ENCODE assay signal across 9 cellular contexts in genomic region chr3:62318752-62319569, GRCh38. TPM values are rescaled to one million over a fixed set of nuclear protein-coding genes. Genes with fewer than 3 reads are reported as not detected.
A peak's percentile ranks its signal among the peaks of the same experiment; 100 is the strongest.
DNase-seq lines count a peak whose midpoint lies in the region; ATAC-seq and TF ChIP-seq lines count a peak whose summit lies in the region.
"Had no signal": no experiment of that assay in that cellular context is flagged by ENCODE, and none has a peak within 500 bp of the region (broad histone marks: within the 10 kb centered on the region; RNA-seq: fewer than 3 reads in every experiment).

No MANE protein-coding gene starts in this region.

- H3K4me3 ChIP-seq in ascending aorta (peak overlapping the region; percentile 58 to 82), right atrium auricular region (peak overlapping the region; percentile 66 to 67), prostate gland (peak overlapping the region; percentile 44 to 49), upper lobe of right lung (peak overlapping the region; percentile 57)

- 5% methylated on average over 60 of the region's 60 CpGs for WGBS in prostate gland

- H3K4me1 ChIP-seq in ascending aorta (peaks cover 3 to 4% of the 10 kb centered on the region in 2 donors), right atrium auricular region (peaks cover 0 to 5% of the 10 kb centered on the region in 2 donors), prostate gland (replicated peaks) (no peaks in the 10 kb centered on the region), upper lobe of right lung (peaks cover 4% of the 10 kb centered on the region)

- H3K27me3 ChIP-seq in ascending aorta (no peaks in the 10 kb centered on the region), right atrium auricular region (no peaks in the 10 kb centered on the region), prostate gland (replicated peaks; ENCODE audit: insufficient read depth) (no peaks in the 10 kb centered on the region), upper lobe of right lung (no peaks in the 10 kb centered on the region)

- no peaks in the 10 kb centered on the region for H3K9me3 ChIP-seq in ascending aorta
- H3K9me3 ChIP-seq in right atrium auricular region: no peaks in the 10 kb centered on the region
- H3K9me3 ChIP-seq in prostate gland: no peaks in the 10 kb centered on the region
- no peaks in the 10 kb centered on the region for H3K9me3 ChIP-seq in upper lobe of right lung

- intact Hi-C loops in ascending aorta (cut with DNase I) (no loop called here), prostate gland (cut with DNase I) (loop anchor here (10.0 kb wide), 1 partner anchor 124 kb away; no protein-coding TSS in a partner anchor), upper lobe of right lung (cut with DNase I) (no loop called here)

- no peak for TF ChIP-seq POLR2A in prostate gland (IDR thresholded peaks at IDR 0.05)

- TF ChIP-seq CTCF in ascending aorta (IDR thresholded peaks at IDR 0.05) (no peak), right atrium auricular region (IDR thresholded peaks at IDR 0.05) (no peak), prostate gland (IDR thresholded peaks at IDR 0.05) (no peak), upper lobe of right lung (IDR thresholded peaks at IDR 0.05) (no peak)

- DNase-seq in COR-L47 (lab: John Stamatoyannopoulos, UW) (peak; percentile 81), HuH-7.5 (ENCODE audit: low spot score) (peak; percentile 44), T-helper 1 cell (peak; percentile 21 to 79 (median 43)), ascending aorta (ENCODE audit: low spot score in 2 of 2) (peak; percentile 39 to 92), right atrium auricular region (ENCODE audit: low spot score) (peak; percentile 91), prostate gland (ENCODE audit: low spot score) (peak; percentile 58), upper lobe of right lung (peak; percentile 94)

- ATAC-seq in GM21526 (IDR thresholded peaks at IDR 0.05; ENCODE audit: low FRiP score, unreplicated experiment) (peak; percentile 69), upper lobe of right lung (peak; percentile 99)

- H3K36me3 ChIP-seq in ascending aorta (peaks cover 3 to 14% of the 10 kb centered on the region in 2 donors), right atrium auricular region (peaks cover 4% of the 10 kb centered on the region), prostate gland (no peaks in the 10 kb centered on the region), upper lobe of right lung (peaks cover 10% of the 10 kb centered on the region)

- H3K27ac ChIP-seq in ascending aorta (peak overlapping the region; percentile 73 to 83), right atrium auricular region (peak overlapping the region; percentile 66 to 83), prostate gland (peak overlapping the region; percentile 76 to 78), upper lobe of right lung (peak overlapping the region; percentile 39)

RNA-seq across cellular contexts. Expression of gene FEZF2, which starts 54.4 kb away (rescaled TPM):
- total RNA-seq in ascending aorta (not detected), right atrium auricular region (not detected), prostate gland (under 1 TPM in 1 of 2 donors, not detected in 1; 0.62 TPM), upper lobe of right lung (not detected)
- total RNA-seq: activated CD8-positive, alpha-beta memory T cell treated with anti-CD3 and anti-CD28 coated beads for 36 hours had no signal

Comparison
In these comparisons a context has a peak if more than half of its experiments do, and no peak if none do; other contexts are left out.
1. Peak in every context shown above with its lines: DNase-seq, ATAC-seq, H3K4me3 ChIP-seq and H3K27ac ChIP-seq.
2. DNase-seq: peak in every context shown above with its lines; median percentile 94 in upper lobe of right lung; 91 in right atrium auricular region; 81 in COR-L47; 66 in ascending aorta; 58 in prostate gland; 44 in HuH-7.5; 43 in T-helper 1 cell.